Comparison of ENCODE assay signal across 8 cellular contexts in the genomic region with DNA sequence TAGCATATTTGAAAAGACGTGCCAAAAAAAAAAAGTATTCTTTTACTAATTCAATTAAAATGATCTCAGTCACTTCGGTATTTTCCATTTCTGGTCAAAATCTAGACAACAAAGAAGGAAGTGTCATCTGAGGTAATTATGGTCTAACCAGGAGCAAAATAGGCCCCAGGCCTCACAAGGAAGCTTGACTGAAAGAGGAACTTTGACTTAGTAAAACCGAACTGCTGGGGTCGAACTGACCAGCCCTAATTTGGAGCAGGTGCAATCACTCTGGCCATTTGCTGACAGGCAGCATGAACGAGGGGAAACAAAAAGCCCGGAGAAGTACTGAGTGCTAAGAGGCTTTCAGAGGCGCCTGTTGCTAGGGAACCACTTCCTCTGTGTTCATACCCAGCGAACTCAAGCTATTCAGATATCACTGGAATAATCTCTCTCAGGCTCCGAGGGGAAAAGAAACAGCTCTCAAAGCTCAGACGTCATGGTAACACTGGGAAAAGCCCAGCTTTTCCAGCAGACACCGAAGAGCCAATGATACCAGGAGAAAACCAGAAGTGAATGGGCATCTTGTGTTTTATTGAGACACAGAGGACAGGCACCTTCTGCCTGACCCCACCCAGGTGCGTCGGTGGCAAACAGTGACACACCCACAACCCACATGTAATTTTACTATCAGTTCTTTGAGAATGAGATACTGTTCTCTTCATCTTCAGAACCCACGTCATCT.
DNase-seq lines count a peak whose midpoint lies in the region; ATAC-seq and TF ChIP-seq lines count a peak whose summit lies in the region.

No MANE protein-coding gene starts in this region.

- H3K4me1 Mint-ChIP-seq in CD8-positive, alpha-beta T cell (ENCODE audit: low read depth): peaks cover 48% of the 10 kb centered on the region
- peaks cover 26% of the 10 kb centered on the region for H3K4me1 Mint-ChIP-seq in progenitor cell of endocrine pancreas (ENCODE audit: low read depth)

- peak overlapping the region; percentile 89 for H3K27ac ChIP-seq in CD8-positive, alpha-beta T cell (ENCODE audit: low read depth, low read length)
- H3K27ac ChIP-seq in cardiac muscle cell (peak overlapping the region; percentile 77), tibial nerve (peak overlapping the region in 3 of 4 donors; percentile 67 to 75 (median 73))

- TF ChIP-seq EP300 in tibial nerve (IDR thresholded peaks at IDR 0.05): peak in 1 of 2 donors; percentile 43

- CTCF ChIA-PET in CD8-positive, alpha-beta T cell (lab: Charles Lee): interaction anchor here (0.9 kb wide), 1 partner anchor 86 kb away, joined by 3 read pairs; no protein-coding TSS in a partner anchor

- POLR2A ChIA-PET in CD8-positive, alpha-beta T cell (lab: Charles Lee): interaction anchor here (0.6 to 1.0 kb wide), 4 partner anchors 13 to 78 kb away, joined by 3 to 4 read pairs (median 4); no protein-coding TSS in a partner anchor

- no peak for TF ChIP-seq POLR2A in tibial nerve (IDR thresholded peaks at IDR 0.05)

- no peaks in the 10 kb centered on the region for H3K36me3 Mint-ChIP-seq in CD8-positive, alpha-beta T cell
- H3K36me3 Mint-ChIP-seq in progenitor cell of endocrine pancreas (ENCODE audit: insufficient read depth): no peaks in the 10 kb centered on the region

- TF ChIP-seq CTCF in CD8-positive, alpha-beta T cell (IDR thresholded peaks at IDR 0.05): no peak
- TF ChIP-seq CTCF in cardiac muscle cell (IDR thresholded peaks at IDR 0.05; ENCODE audit: low read depth, low read length) (no peak), progenitor cell of endocrine pancreas (IDR thresholded peaks at IDR 0.05; ENCODE audit: unreplicated experiment) (no peak), tibial nerve (IDR thresholded peaks at IDR 0.05) (no peak)

- intact Hi-C loops in CD8-positive, alpha-beta T cell (cut with DNase I, micrococcal nuclease): loop anchor here (1.0 to 5.0 kb wide), 9 partner anchors 43 to 861 kb away; partner anchors contain the start of genes CDNF (in 1 of the 2), HSPA14 (in 1 of the 2), MSANTD7 (in 1 of the 2) and SUV39H2 (in 1 of the 2)

- H3K9me3 ChIP-seq in CD8-positive, alpha-beta T cell (ENCODE audit: low read length): no peaks in the 10 kb centered on the region
- H3K9me3 ChIP-seq in cardiac muscle cell (ENCODE audit: low read depth): no peaks in the 10 kb centered on the region
- H3K9me3 ChIP-seq in tibial nerve: no peaks in the 10 kb centered on the region

- no peaks in the 10 kb centered on the region for H3K27me3 ChIP-seq in CD8-positive, alpha-beta T cell (ENCODE audit: insufficient read depth, low read length)
- H3K27me3 ChIP-seq in cardiac muscle cell (no peaks in the 10 kb centered on the region), tibial nerve (no peaks in the 10 kb centered on the region)

- peaks cover 26% of the 10 kb centered on the region for H3K4me1 ChIP-seq in CD8-positive, alpha-beta T cell (ENCODE audit: insufficient read depth, low read length)
- H3K4me1 ChIP-seq in cardiac muscle cell (ENCODE audit: low read depth) (peaks cover 26% of the 10 kb centered on the region), tibial nerve (peaks cover 0 to 24% (median 14%) of the 10 kb centered on the region in 4 donors)

- H3K9me3 Mint-ChIP-seq in CD8-positive, alpha-beta T cell: no peaks in the 10 kb centered on the region
- H3K9me3 Mint-ChIP-seq in progenitor cell of endocrine pancreas (ENCODE audit: low read depth): no peaks in the 10 kb centered on the region

- peak overlapping the region; percentile 86 for H3K4me3 Mint-ChIP-seq in CD8-positive, alpha-beta T cell
- H3K4me3 Mint-ChIP-seq in progenitor cell of endocrine pancreas (ENCODE audit: low read depth): peak overlapping the region; percentile 35

- WGBS in tibial nerve, 2 donors: 14 to 16% methylated on average over 14 of the region's 14 CpGs

- H3K27me3 Mint-ChIP-seq in CD8-positive, alpha-beta T cell (ENCODE audit: low read depth): no peaks in the 10 kb centered on the region
- no peaks in the 10 kb centered on the region for H3K27me3 Mint-ChIP-seq in progenitor cell of endocrine pancreas

- H3K27ac Mint-ChIP-seq in CD8-positive, alpha-beta T cell: peak overlapping the region; percentile 99
- peak overlapping the region; percentile 91 for H3K27ac Mint-ChIP-seq in progenitor cell of endocrine pancreas

- no peaks in the 10 kb centered on the region for H3K36me3 ChIP-seq in CD8-positive, alpha-beta T cell (ENCODE audit: insufficient read depth, low read length)
- no peaks in the 10 kb centered on the region for H3K36me3 ChIP-seq in cardiac muscle cell
- no peaks in the 10 kb centered on the region for H3K36me3 ChIP-seq in tibial nerve

- DNase-seq in CD8-positive, alpha-beta T cell: peak; percentile 52 to 82 (median 66)
- DNase-seq in SIG-M5 treated with dmso at 0.1 percent for 504 hours (lab: John Stamatoyannopoulos, UW; ENCODE audit: unreplicated experiment): peak; percentile 91
- DNase-seq in activated naive CD4-positive, alpha-beta T cell treated with anti-CD3 and anti-CD28 coated beads, Interleukin-2, amount 50 U/mL, for 16 hours: peak; percentile 57
- DNase-seq in cardiac muscle cell (ENCODE audit: low read depth in 1 of 2, low spot score in 1 of 2): peak; percentile 92
- peak; percentile 14 for DNase-seq in progenitor cell of endocrine pancreas (ENCODE audit: low spot score, unreplicated experiment)
- DNase-seq in tibial nerve (ENCODE audit: low spot score in 2 of 2): peak; percentile 21 to 59

- peak overlapping the region; percentile 41 for H3K4me3 ChIP-seq in CD8-positive, alpha-beta T cell (ENCODE audit: low read depth, low read length)
- H3K4me3 ChIP-seq in cardiac muscle cell (no peak overlapping the region), tibial nerve (peak overlapping the region in 1 of 4 donors; percentile 9)

- peak; percentile 86 for ATAC-seq in CD8-positive, alpha-beta T cell
- ATAC-seq in GM19452 (IDR thresholded peaks at IDR 0.05; ENCODE audit: unreplicated experiment) (peak; percentile 92), HG03565 (IDR thresholded peaks at IDR 0.05; ENCODE audit: unreplicated experiment) (peak; percentile 92)

Comparison
In these comparisons a context has a peak if more than half of its experiments do, and no peak if none do; other contexts are left out.
1. DNase-seq: peak in every context shown above with its lines; median percentile 92 in cardiac muscle cell; 91 in SIG-M5 treated with dmso at 0.1 percent for 504 hours; 66 in CD8-positive, alpha-beta T cell; 57 in activated naive CD4-positive, alpha-beta T cell treated with anti-CD3 and anti-CD28 coated beads, Interleukin-2, amount 50 U/mL, for 16 hours; 40 in tibial nerve; 14 in progenitor cell of endocrine pancreas.